Comparison of ENCODE assay signal across 8 cellular contexts in the genomic region with DNA sequence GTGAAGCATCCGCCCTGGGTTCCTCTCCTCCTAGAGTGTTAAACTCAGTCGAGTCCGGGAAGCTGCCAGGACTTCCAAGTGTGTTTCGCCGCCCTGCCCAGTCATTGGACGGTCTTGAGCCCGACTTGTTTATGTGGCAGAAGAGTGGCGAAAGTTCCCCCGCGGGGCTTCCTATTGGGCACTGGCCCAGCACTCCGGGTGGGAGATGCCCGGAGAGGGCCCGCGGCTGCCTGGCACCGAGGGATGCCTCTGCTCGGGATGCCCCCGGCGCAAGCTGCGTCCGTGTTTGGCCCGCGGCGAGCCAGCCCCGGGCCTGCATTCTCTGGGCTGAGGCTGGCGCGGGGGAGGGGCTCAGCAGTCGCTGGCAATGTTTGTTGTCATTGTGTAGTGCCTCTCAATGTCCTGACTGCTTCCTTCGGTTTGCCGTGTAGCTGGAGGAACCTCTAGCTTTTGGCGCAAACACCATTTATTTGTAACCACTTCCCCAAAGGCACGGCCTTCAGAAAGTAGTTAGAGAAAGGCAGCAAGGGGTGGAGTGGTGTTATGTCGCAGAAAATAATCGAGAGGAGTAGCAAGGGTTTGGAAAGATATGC. TPM values are rescaled to one million over a fixed set of nuclear protein-coding genes. Genes with fewer than 3 reads are reported as not detected.
DNase-seq lines count a peak whose midpoint lies in the region; ATAC-seq and TF ChIP-seq lines count a peak whose summit lies in the region.

No MANE protein-coding gene starts in this region.

- H3K4me1 ChIP-seq in ACC112 (ENCODE audit: control insufficient read depth, insufficient read depth, low read length, unreplicated experiment) (peaks cover 22% of the 10 kb centered on the region), Panc1 (ENCODE audit: control insufficient read depth, insufficient read depth, low read length) (peaks cover 8% of the 10 kb centered on the region; the same call in 1 of the 2 replicates), iPS DF 6.9 (ENCODE audit: control insufficient read depth, insufficient read depth, low read length) (peaks cover 4% of the 10 kb centered on the region; the same call in 1 of the 2 replicates), psoas muscle (peaks cover 3% of the 10 kb centered on the region)

- in situ Hi-C loops in GM13976 (cut with MboI; ENCODE audit: low sequenced_read_pairs, unreplicated experiment) = no loop called here
- in situ Hi-C loops in Panc1 (cut with HindIII; ENCODE audit: low pct_unique_long_range_greater_than_20kb, low sequenced_read_pairs) = no loop called here

- H3K27ac ChIP-seq in ACC112 (ENCODE audit: low read depth, low read length) = peak overlapping the region; percentile 56
- no peak overlapping the region for H3K27ac ChIP-seq in Panc1 (ENCODE audit: low read length)
- no peak overlapping the region for H3K27ac ChIP-seq in iPS DF 6.9 (ENCODE audit: low read length)
- peak overlapping the region; percentile 77 for H3K27ac ChIP-seq in psoas muscle

- peak; percentile 50 for DNase-seq in GM13976 (ENCODE audit: low spot score)
- no peak for DNase-seq in Panc1 (ENCODE audit: low read depth, low spot score)
- DNase-seq in brain pericyte (ENCODE audit: low read depth, low spot score) = peak; percentile 38
- DNase-seq in iPS DF 6.9 (ENCODE audit: low read depth, low spot score) = peak; percentile 27
- peak; percentile 70 to 86 for DNase-seq in psoas muscle
- no peak for DNase-seq in NCI-H1436 (lab: John Stamatoyannopoulos, UW)

- TF ChIP-seq CTCF in GM13976 (IDR thresholded peaks at IDR 0.05; ENCODE audit: borderline replicate concordance, control extremely low read depth, extremely low read depth, insufficient read depth, missing control alignments) = no peak
- TF ChIP-seq CTCF in Panc1 (IDR thresholded peaks at IDR 0.05) = no peak
- TF ChIP-seq CTCF in psoas muscle (IDR thresholded peaks at IDR 0.05) = no peak

- intact Hi-C loops in Panc1 (cut with micrococcal nuclease; ENCODE audit: unreplicated experiment) = no loop called here
- intact Hi-C loops in psoas muscle (cut with DNase I) = no loop called here

- H3K27me3 ChIP-seq in ACC112 (ENCODE audit: insufficient read depth, low read length) = no peaks in the 10 kb centered on the region
- H3K27me3 ChIP-seq in Panc1 (ENCODE audit: control insufficient read depth, insufficient read depth, low read length) = peaks cover 47% of the 10 kb centered on the region
- no peaks in the 10 kb centered on the region for H3K27me3 ChIP-seq in iPS DF 6.9 (ENCODE audit: control insufficient read depth, insufficient read depth, low read length)
- H3K27me3 ChIP-seq in psoas muscle (ENCODE audit: insufficient read depth in 3 of 3, low read length in 2 of 3) = peaks cover 0 to 11% (median 0%) of the 10 kb centered on the region in 3 donors

- ATAC-seq in HG03095 (IDR thresholded peaks at IDR 0.05; ENCODE audit: unreplicated experiment) (peak; percentile 34), Panc1 (peak; percentile 78), psoas muscle (peak; percentile 57 to 78 (median 66))

- H3K79me2 ChIP-seq in ACC112 (ENCODE audit: control insufficient read depth, insufficient read depth, low read length, unreplicated experiment) = peaks cover 41% of the 10 kb centered on the region

- POLR2A ChIA-PET in Panc1 (lab: Charles Lee) = no interaction called here

- no TSS peak for BruUV-seq in Panc1 (replicated peaks; lab: Mats Ljungman, UMichigan)

- peak overlapping the region; percentile 63 for H2AFZ ChIP-seq in ACC112 (ENCODE audit: low read length, unreplicated experiment)

- H3K4me3 ChIP-seq in ACC112 (ENCODE audit: low read depth, low read length) = peak overlapping the region; percentile 92
- peak overlapping the region; percentile 54 to 63 for H3K4me3 ChIP-seq in Panc1 (ENCODE audit: low read depth in 2 of 2, low read length in 2 of 2)
- H3K4me3 ChIP-seq in iPS DF 6.9 (ENCODE audit: low read length) = peak overlapping the region; percentile 85
- peak overlapping the region; percentile 83 for H3K4me3 ChIP-seq in psoas muscle

- CTCF ChIA-PET in Panc1 (lab: Charles Lee) = no interaction called here

- no CpG with 5 or more reads among the region's 33 CpGs for WGBS in iPS DF 6.9 (ENCODE audit: insufficient coverage, insufficient read length)
- 0 to 1% (median 0%) methylated on average over 32 to 33 of the region's 33 CpGs for WGBS in psoas muscle, 3 donors

- H3K36me3 ChIP-seq in ACC112 (ENCODE audit: insufficient read depth, low read length) (peaks cover under 1% of the 10 kb centered on the region; the same call in 1 of the 2 replicates), Panc1 (ENCODE audit: control insufficient read depth, insufficient read depth, low read length) (no peaks in the 10 kb centered on the region), iPS DF 6.9 (ENCODE audit: control insufficient read depth, insufficient read depth, low read length) (no peaks in the 10 kb centered on the region; the same call in 1 of the 2 replicates), psoas muscle (ENCODE audit: insufficient read depth in 1 of 2, low read depth in 1 of 2) (no peaks in the 10 kb centered on the region)

- H3K9me3 ChIP-seq in Panc1 (ENCODE audit: control insufficient read depth, insufficient read depth, low read depth, low read length) = no peaks in the 10 kb centered on the region
- H3K9me3 ChIP-seq in iPS DF 6.9 (ENCODE audit: control insufficient read depth, insufficient read depth, low read length) = no peaks in the 10 kb centered on the region
- H3K9me3 ChIP-seq in psoas muscle = no peaks in the 10 kb centered on the region

RNA-seq across cellular contexts. Expression of gene CYBRD1, which starts 1.2 kb away (rescaled TPM):
- total RNA-seq in Panc1 (2021; ENCODE audit: unreplicated experiment) (2.5 TPM), psoas muscle (10 to 100 TPM; 15.2 to 47.3 (median 15.5) TPM)
- polyA plus RNA-seq in Panc1 (2012; ENCODE audit: insufficient read length) = 1.7 TPM
- polyA plus RNA-seq in psoas muscle = 10 to 100 TPM; 12.3 to 14.6 (median 13.6) TPM

Comparison
In these comparisons a context has a peak if more than half of its experiments do, and no peak if none do; other contexts are left out.
1. H3K27ac ChIP-seq: peak in ACC112 (single experiment) and psoas muscle (single experiment); none in Panc1 (single experiment) and iPS DF 6.9 (single experiment).
2. DNase-seq: peak in GM13976 (single experiment), brain pericyte (single experiment), iPS DF 6.9 (single experiment) and psoas muscle (2 of 2); none in Panc1 (single experiment) and NCI-H1436 (single experiment).
3. Peak in every context shown above with its lines, with median percentiles within 50 percentile points of each other: H3K4me3 ChIP-seq and ATAC-seq.